In the genomic region with DNA sequence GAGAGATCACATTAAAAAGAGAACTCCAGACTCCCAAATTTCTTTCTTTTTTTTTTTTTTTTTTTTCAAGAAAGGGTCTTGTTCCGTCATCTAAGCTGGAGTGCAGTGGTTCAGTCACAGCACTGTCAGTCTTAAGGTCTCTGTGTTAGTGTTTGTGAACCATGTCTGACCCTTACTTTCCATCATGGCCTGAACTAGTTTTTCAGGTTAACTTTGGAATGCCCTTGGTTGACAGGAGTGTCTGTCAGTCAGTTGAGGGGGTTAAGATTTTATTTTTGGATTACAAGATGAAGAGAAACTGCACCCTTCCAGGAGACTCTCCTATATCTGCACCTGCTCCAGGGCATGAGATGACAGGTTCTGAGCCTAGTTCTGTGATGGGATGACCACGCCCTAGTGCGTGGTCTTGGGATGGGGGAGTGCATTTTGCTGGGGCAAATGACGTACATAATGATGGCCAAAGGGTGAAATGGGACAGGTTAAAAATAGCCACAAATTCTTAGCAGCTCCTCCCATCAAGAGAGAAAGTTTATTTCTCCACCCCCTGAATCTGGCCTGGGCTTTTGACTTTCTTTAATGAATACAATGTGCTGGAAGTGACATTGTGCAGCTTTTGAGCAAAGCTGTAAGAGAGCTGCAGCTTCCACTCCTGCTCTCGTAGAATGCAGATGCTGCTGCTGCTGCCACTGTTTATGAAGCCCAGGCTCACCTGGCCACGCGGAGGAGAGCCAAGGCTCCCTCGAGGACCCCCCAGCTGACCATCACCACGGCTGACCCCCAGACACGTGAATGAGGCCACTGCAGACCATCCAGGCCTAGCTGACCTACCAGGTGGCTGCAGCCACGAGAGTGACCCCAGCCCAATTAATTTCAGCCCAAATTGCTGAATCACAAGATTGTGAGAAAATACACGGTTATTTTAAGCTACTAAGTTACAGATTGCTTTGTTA, we compare ENCODE assay signal across 29 cellular contexts. TPM values are rescaled to one million over a fixed set of nuclear protein-coding genes. Genes with fewer than 3 reads are reported as not detected.
DNase-seq lines count a peak whose midpoint lies in the region; ATAC-seq and TF ChIP-seq lines count a peak whose summit lies in the region.
"Had no signal": no experiment of that assay in that cellular context is flagged by ENCODE, and none has a peak within 500 bp of the region (broad histone marks: within the 10 kb centered on the region; RNA-seq: fewer than 3 reads in every experiment).

No MANE protein-coding gene starts in this region.

- intact Hi-C loops in PC-9 (cut with micrococcal nuclease; ENCODE audit: unreplicated experiment) (no loop called here), esophagus muscularis mucosa (cut with DNase I) (no loop called here)
- intact Hi-C loops in activated CD4-positive, alpha-beta T cell treated with anti-CD3 and anti-CD28 coated beads, Interleukin-2, amount 10 ng/mL, durations not matched to agents 24 days and 14 days (cut with micrococcal nuclease): no loop called here

- no peak overlapping the region for H3K4me3 Mint-ChIP-seq in activated CD4-positive, alpha-beta T cell treated with anti-CD3 and anti-CD28 coated beads, Interleukin-2, amount 10 ng/mL, durations not matched to agents 24 days and 14 days
- H3K4me3 Mint-ChIP-seq: activated T-helper 17 cell treated with anti-CD3 and anti-CD28 coated beads, Interleukin-2, amount 50 U/mL, for 72 hours; H9; WTC11 had no signal

- H3K36me3 ChIP-seq in PC-9 (ENCODE audit: low read depth): no peaks in the 10 kb centered on the region
- H3K36me3 ChIP-seq in esophagus muscularis mucosa: no peaks in the 10 kb centered on the region
- no peaks in the 10 kb centered on the region for H3K36me3 ChIP-seq in muscle layer of colon (ENCODE audit: insufficient read depth, low read length)
- no peaks in the 10 kb centered on the region for H3K36me3 ChIP-seq in stomach smooth muscle (ENCODE audit: control insufficient read depth in 2 of 2, insufficient read depth in 2 of 2, low read length in 2 of 2)
- H3K36me3 ChIP-seq: BLaER1 treated with 17β-estradiol and CSF1 and Interleukin-3, amounts not matched to agents 10 nM and 100 nM; heart left ventricle; neutrophil; upper lobe of left lung had no signal

- no peak for TF ChIP-seq CTCF in PC-9 (conservative IDR thresholded peaks at IDR 0.05)
- TF ChIP-seq CTCF in esophagus muscularis mucosa (IDR thresholded peaks at IDR 0.05): no peak

- TF ChIP-seq POLR2A in esophagus muscularis mucosa (IDR thresholded peaks at IDR 0.05; ENCODE audit: low read depth): no peak

- DNase-seq in PC-9: peak in 1 of 2 experiments; percentile 49
- DNase-seq in esophagus muscularis mucosa (ENCODE audit: extremely low spot score): no peak
- no peak for DNase-seq in activated CD4-positive, alpha-beta T cell treated with anti-CD3 and anti-CD28 coated beads, Interleukin-2, amount 10 ng/mL, durations not matched to agents 24 days and 14 days
- DNase-seq: activated CD4-positive, alpha-beta T cell treated with anti-CD3 and anti-CD28 coated beads, Interleukin-2, amount 50 U/mL, for 4 hours; anterior cingulate cortex; central memory CD4-positive, alpha-beta T cell; COR-L47; dermis blood vessel endothelial cell; GDM1; H9; heart left ventricle; NCI-H1092 treated with DMSO at 0.1 percent for 48 hours; NCI-H187; NCI-H524 treated with DMSO at 0.1 percent for 48 hours; SHP77 treated with DMSO at 0.1 percent for 48 hours had no signal

- H3K4me3 ChIP-seq in PC-9 (no peak overlapping the region), esophagus muscularis mucosa (no peak overlapping the region), muscle layer of colon (ENCODE audit: low read depth in 1 of 2, low read length in 2 of 2) (no peak overlapping the region), stomach smooth muscle (ENCODE audit: low read length in 2 of 2) (no peak overlapping the region)
- H3K4me3 ChIP-seq: BLaER1 treated with 17β-estradiol and CSF1 and Interleukin-3, amounts not matched to agents 10 nM and 100 nM; heart left ventricle; K562; skin epidermis; upper lobe of left lung had no signal

- H3K36me3 Mint-ChIP-seq in activated CD4-positive, alpha-beta T cell treated with anti-CD3 and anti-CD28 coated beads, Interleukin-2, amount 10 ng/mL, durations not matched to agents 24 days and 14 days (ENCODE audit: low read depth): no peaks in the 10 kb centered on the region
- H3K36me3 Mint-ChIP-seq: activated naive CD4-positive, alpha-beta T cell treated with anti-CD3 and anti-CD28 coated beads, Interleukin-2, amount 50 U/mL, for 72 hours; WTC11 had no signal

- POLR2A ChIA-PET in PC-9 (lab: Charles Lee; ENCODE audit: unreplicated experiment): interaction anchor here (0.6 kb wide), 2 partner anchors 31 to 752 kb away, joined by 3 read pairs; no protein-coding TSS in a partner anchor

- H3K9ac ChIP-seq in muscle layer of colon (ENCODE audit: low read length) (no peak overlapping the region), stomach smooth muscle (ENCODE audit: low read length in 2 of 2) (peak overlapping the region in 1 of 2 donors; percentile 2)
- H3K9ac ChIP-seq: BLaER1 treated with 17β-estradiol and CSF1 and Interleukin-3, amounts not matched to agents 10 nM and 100 nM had no signal

- H3K27ac Mint-ChIP-seq in activated CD4-positive, alpha-beta T cell treated with anti-CD3 and anti-CD28 coated beads, Interleukin-2, amount 10 ng/mL, durations not matched to agents 24 days and 14 days: no peak overlapping the region
- H3K27ac Mint-ChIP-seq: activated naive CD4-positive, alpha-beta T cell treated with anti-CD3 and anti-CD28 coated beads, Interleukin-2, amount 50 U/mL, for 72 hours; activated T-helper 17 cell treated with anti-CD3 and anti-CD28 coated beads, Interleukin-2, amount 50 U/mL, for 72 hours; H9; WTC11 had no signal

- WGBS in esophagus muscularis mucosa: 72% methylated on average over 12 of the region's 12 CpGs

- H3K9me3 ChIP-seq in PC-9 (ENCODE audit: insufficient read depth, low read depth) (no peaks in the 10 kb centered on the region), esophagus muscularis mucosa (no peaks in the 10 kb centered on the region), muscle layer of colon (ENCODE audit: low read length) (no peaks in the 10 kb centered on the region), stomach smooth muscle (ENCODE audit: control insufficient read depth in 2 of 2, low read length in 2 of 2) (no peaks in the 10 kb centered on the region)
- H3K9me3 ChIP-seq: BLaER1 treated with 17β-estradiol and CSF1 and Interleukin-3, amounts not matched to agents 10 nM and 100 nM; heart left ventricle; neutrophil; upper lobe of left lung had no signal

- no peaks in the 10 kb centered on the region for H4K20me1 ChIP-seq in PC-9 (ENCODE audit: insufficient read depth)
- H4K20me1 ChIP-seq: BLaER1 treated with 17β-estradiol and CSF1 and Interleukin-3, amounts not matched to agents 10 nM and 100 nM had no signal

- H3K9me3 Mint-ChIP-seq in activated CD4-positive, alpha-beta T cell treated with anti-CD3 and anti-CD28 coated beads, Interleukin-2, amount 10 ng/mL, durations not matched to agents 24 days and 14 days: no peaks in the 10 kb centered on the region
- H3K9me3 Mint-ChIP-seq: activated naive CD4-positive, alpha-beta T cell treated with anti-CD3 and anti-CD28 coated beads, Interleukin-2, amount 50 U/mL, for 72 hours; activated T-helper 17 cell treated with anti-CD3 and anti-CD28 coated beads, Interleukin-2, amount 50 U/mL, for 72 hours; WTC11 had no signal

- H3F3A ChIP-seq in PC-9 (ENCODE audit: insufficient read depth, low read depth): peaks cover 12% of the 10 kb centered on the region; the same call in 1 of the 2 replicates

- H3K4me2 ChIP-seq in PC-9: peak overlapping the region; percentile 13; the same call in 1 of the 2 replicates
- H3K4me2 ChIP-seq: BLaER1 treated with 17β-estradiol and CSF1 and Interleukin-3, amounts not matched to agents 10 nM and 100 nM had no signal

- CTCF ChIA-PET in PC-9 (lab: Charles Lee): no interaction called here

- no peak overlapping the region for H3K27ac ChIP-seq in PC-9
- peak overlapping the region; percentile 34 to 58 (median 48) for H3K27ac ChIP-seq in esophagus muscularis mucosa (replicated peaks in 1 of 4)
- H3K27ac ChIP-seq in muscle layer of colon (ENCODE audit: low read depth, low read length): peak overlapping the region; percentile 31
- peak overlapping the region; percentile 24 for H3K27ac ChIP-seq in stomach smooth muscle (ENCODE audit: low read length)
- H3K27ac ChIP-seq: BLaER1 treated with 17β-estradiol and CSF1 and Interleukin-3, amounts not matched to agents 10 nM and 100 nM; neutrophil; upper lobe of left lung had no signal

- H3K79me2 ChIP-seq in PC-9 (ENCODE audit: low read depth): no peaks in the 10 kb centered on the region

- H3K27me3 Mint-ChIP-seq in activated CD4-positive, alpha-beta T cell treated with anti-CD3 and anti-CD28 coated beads, Interleukin-2, amount 10 ng/mL, durations not matched to agents 24 days and 14 days: peaks cover 2% of the 10 kb centered on the region
- H3K27me3 Mint-ChIP-seq: activated T-helper 17 cell treated with anti-CD3 and anti-CD28 coated beads, Interleukin-2, amount 50 U/mL, for 72 hours had no signal

- H2AFZ ChIP-seq in PC-9: no peak overlapping the region

- no peaks in the 10 kb centered on the region for H3K4me1 Mint-ChIP-seq in activated CD4-positive, alpha-beta T cell treated with anti-CD3 and anti-CD28 coated beads, Interleukin-2, amount 10 ng/mL, durations not matched to agents 24 days and 14 days
- H3K4me1 Mint-ChIP-seq: activated T-helper 17 cell treated with anti-CD3 and anti-CD28 coated beads, Interleukin-2, amount 50 U/mL, for 72 hours had no signal

- ATAC-seq in GM21528 (IDR thresholded peaks at IDR 0.05; ENCODE audit: low FRiP score, unreplicated experiment) (no peak), GM21825 (IDR thresholded peaks at IDR 0.05; ENCODE audit: unreplicated experiment) (no peak), HG02798 (IDR thresholded peaks at IDR 0.05; ENCODE audit: poor library complexity, unreplicated experiment) (no peak)
- ATAC-seq: activated naive CD4-positive, alpha-beta T cell treated with anti-CD3 and anti-CD28 coated beads, Interleukin-2, amount 50 U/mL, for 72 hours; activated T-helper 17 cell treated with anti-CD3 and anti-CD28 coated beads, Interleukin-2, amount 50 U/mL, for 72 hours; K562; WTC11 had no signal

- H3K9me2 ChIP-seq in PC-9 (ENCODE audit: insufficient read depth): no peaks in the 10 kb centered on the region

- H3K27me3 ChIP-seq in PC-9 (ENCODE audit: insufficient read depth, low read depth): no peaks in the 10 kb centered on the region
- no peaks in the 10 kb centered on the region for H3K27me3 ChIP-seq in esophagus muscularis mucosa
- H3K27me3 ChIP-seq in muscle layer of colon (ENCODE audit: control insufficient read depth in 1 of 2, insufficient read depth in 2 of 2, low read length in 2 of 2): no peaks in the 10 kb centered on the region
- no peaks in the 10 kb centered on the region for H3K27me3 ChIP-seq in stomach smooth muscle (ENCODE audit: control insufficient read depth in 1 of 2, insufficient read depth in 2 of 2, low read length in 2 of 2)
- H3K27me3 ChIP-seq: BLaER1 treated with 17β-estradiol and CSF1 and Interleukin-3, amounts not matched to agents 10 nM and 100 nM; heart left ventricle; neutrophil; upper lobe of left lung had no signal

- no peak for TF ChIP-seq EP300 in esophagus muscularis mucosa (IDR thresholded peaks at IDR 0.05)

- no TSS peak for BruUV-seq in PC-9 (replicated peaks; lab: Mats Ljungman, UMichigan)

- peaks cover 47% of the 10 kb centered on the region for H3K4me1 ChIP-seq in PC-9 (replicated peaks; ENCODE audit: insufficient read depth)
- H3K4me1 ChIP-seq in esophagus muscularis mucosa: peaks cover 20 to 32% (median 27%) of the 10 kb centered on the region in 4 donors
- H3K4me1 ChIP-seq in muscle layer of colon (ENCODE audit: insufficient read depth, low read length): peaks cover 10% of the 10 kb centered on the region
- peaks cover 18% of the 10 kb centered on the region for H3K4me1 ChIP-seq in stomach smooth muscle (ENCODE audit: control insufficient read depth, insufficient read depth, low read length)

RNA-seq across cellular contexts. Expression of gene FAM50B, which starts 29.7 kb away (rescaled TPM):
- total RNA-seq in PC-9 (2021) (14.3 and 16.3 TPM in 2 replicates), esophagus muscularis mucosa (10 to 100 TPM; 12.5 to 26.6 (median 17.6) TPM)
- 9.8 and 10.0 TPM in 2 replicates for total RNA-seq in activated CD4-positive, alpha-beta T cell treated with anti-CD3 and anti-CD28 coated beads, Interleukin-2, amount 10 ng/mL, durations not matched to agents 24 days and 14 days
- total RNA-seq: HT1080 had no signal
